In the genomic region with DNA sequence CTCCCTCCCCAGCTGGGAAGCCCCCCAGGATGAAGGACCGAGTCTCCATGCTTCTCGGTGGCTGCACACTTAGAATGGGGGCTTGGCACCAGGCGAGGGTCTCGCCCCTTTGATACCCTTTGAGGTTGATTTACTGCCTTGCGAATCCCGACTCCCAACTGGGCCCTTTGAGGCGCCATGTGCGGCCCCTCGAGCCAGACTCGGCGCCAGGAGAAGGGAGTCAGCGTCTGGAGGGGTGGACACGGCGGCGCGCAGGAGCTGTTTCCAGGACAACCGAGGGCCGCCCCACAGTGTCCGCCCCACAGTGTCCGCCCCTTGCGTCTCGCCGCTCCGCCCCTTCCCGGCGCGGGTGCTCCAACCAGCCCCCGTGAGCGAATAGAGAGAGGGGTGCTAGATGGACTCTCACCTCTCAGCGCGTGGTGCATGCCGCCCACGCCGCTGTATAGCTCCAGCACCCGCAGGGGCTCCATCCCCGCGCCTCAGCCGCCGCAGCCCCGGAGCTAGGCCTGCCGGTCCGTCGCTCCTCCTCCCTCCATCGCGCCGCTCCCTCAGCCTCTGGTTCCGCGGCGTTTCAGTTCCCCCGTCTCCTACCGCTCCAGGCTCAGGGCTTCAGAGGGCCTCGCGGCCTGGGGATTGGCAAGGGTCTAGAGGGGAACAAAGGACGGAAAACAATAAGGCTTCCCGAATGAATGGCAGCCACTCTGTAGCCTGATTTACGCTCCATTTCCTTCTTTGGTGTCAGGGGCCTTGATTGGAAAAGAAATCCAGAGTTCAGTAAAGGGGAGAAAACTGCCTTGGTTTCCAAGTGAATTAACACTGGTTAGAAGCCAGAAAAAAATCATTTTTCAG, we compare ENCODE assay signal across 1 cellular context.
TF ChIP-seq lines count a peak whose summit lies in the region.

A gene with protein sequence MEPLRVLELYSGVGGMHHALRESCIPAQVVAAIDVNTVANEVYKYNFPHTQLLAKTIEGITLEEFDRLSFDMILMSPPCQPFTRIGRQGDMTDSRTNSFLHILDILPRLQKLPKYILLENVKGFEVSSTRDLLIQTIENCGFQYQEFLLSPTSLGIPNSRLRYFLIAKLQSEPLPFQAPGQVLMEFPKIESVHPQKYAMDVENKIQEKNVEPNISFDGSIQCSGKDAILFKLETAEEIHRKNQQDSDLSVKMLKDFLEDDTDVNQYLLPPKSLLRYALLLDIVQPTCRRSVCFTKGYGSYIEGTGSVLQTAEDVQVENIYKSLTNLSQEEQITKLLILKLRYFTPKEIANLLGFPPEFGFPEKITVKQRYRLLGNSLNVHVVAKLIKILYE (minus strand): TSS at position 508 of the 849 bp plus-strand sequence. CDS start 38 bp downstream, at position 470.

TF ChIP-seq in HepG2, 621 proteins besides CTCF, POLR2A, EP300 and RAD21 (continued from another document and continues in another):
- TF ChIP-seq, protein P1, sequence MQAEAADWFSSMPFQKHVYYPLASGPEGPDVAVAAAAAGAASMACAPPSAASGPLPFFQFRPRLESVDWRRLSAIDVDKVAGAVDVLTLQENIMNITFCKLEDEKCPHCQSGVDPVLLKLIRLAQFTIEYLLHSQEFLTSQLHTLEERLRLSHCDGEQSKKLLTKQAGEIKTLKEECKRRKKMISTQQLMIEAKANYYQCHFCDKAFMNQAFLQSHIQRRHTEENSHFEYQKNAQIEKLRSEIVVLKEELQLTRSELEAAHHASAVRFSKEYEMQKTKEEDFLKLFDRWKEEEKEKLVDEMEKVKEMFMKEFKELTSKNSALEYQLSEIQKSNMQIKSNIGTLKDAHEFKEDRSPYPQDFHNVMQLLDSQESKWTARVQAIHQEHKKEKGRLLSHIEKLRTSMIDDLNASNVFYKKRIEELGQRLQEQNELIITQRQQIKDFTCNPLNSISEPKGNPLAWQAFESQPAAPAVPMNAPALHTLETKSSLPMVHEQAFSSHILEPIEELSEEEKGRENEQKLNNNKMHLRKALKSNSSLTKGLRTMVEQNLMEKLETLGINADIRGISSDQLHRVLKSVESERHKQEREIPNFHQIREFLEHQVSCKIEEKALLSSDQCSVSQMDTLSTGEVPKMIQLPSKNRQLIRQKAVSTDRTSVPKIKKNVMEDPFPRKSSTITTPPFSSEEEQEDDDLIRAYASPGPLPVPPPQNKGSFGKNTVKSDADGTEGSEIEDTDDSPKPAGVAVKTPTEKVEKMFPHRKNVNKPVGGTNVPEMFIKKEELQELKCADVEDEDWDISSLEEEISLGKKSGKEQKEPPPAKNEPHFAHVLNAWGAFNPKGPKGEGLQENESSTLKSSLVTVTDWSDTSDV (CRISPR knock-in tag; IDR thresholded peaks at IDR 0.05), result peak; percentile 92; the same call in 1 of the 2 replicates
- peak; percentile 62; the same call in 1 of the 2 replicates for TF ChIP-seq ZNF644 (CRISPR knock-in tag; IDR thresholded peaks at IDR 0.05; ENCODE audit: low read depth)
- TF ChIP-seq TARDBP (CRISPR knock-in tag; IDR thresholded peaks at IDR 0.05), result peak; percentile 89
- peak; percentile 88 for TF ChIP-seq ZFP90 (CRISPR knock-in tag; IDR thresholded peaks at IDR 0.05; ENCODE audit: borderline replicate concordance)
- TF ChIP-seq ZNF724P (CRISPR knock-in tag; IDR thresholded peaks at IDR 0.05; ENCODE audit: borderline replicate concordance), result peak; percentile 82; the same call in 1 of the 2 replicates
- peak; percentile 84 for TF ChIP-seq ZNF296 (CRISPR knock-in tag; conservative IDR thresholded peaks at IDR 0.05)
- TF ChIP-seq ZNF747 (CRISPR knock-in tag; IDR thresholded peaks at IDR 0.05; ENCODE audit: borderline replicate concordance), result peak; percentile 82; the same call in 1 of the 2 replicates
- TF ChIP-seq, protein P2, sequence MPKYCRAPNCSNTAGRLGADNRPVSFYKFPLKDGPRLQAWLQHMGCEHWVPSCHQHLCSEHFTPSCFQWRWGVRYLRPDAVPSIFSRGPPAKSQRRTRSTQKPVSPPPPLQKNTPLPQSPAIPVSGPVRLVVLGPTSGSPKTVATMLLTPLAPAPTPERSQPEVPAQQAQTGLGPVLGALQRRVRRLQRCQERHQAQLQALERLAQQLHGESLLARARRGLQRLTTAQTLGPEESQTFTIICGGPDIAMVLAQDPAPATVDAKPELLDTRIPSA (CRISPR knock-in tag; IDR thresholded peaks at IDR 0.05; ENCODE audit: borderline replicate concordance), result 0 out of 2 replicates have a peak, but pooled peaks have one; percentile 81
- TF ChIP-seq GZF1 (CRISPR knock-in tag; IDR thresholded peaks at IDR 0.05), result peak; percentile 81; the same call in 1 of the 2 replicates
- peak; percentile 78 for TF ChIP-seq RBFOX2 (IDR thresholded peaks at IDR 0.05; ENCODE audit: low read depth, low read length)
- no peak for TF ChIP-seq GTF2F1 (IDR thresholded peaks at IDR 0.05; ENCODE audit: low read length)
- peak; percentile 95; the same call in 1 of the 2 replicates for TF ChIP-seq KDM4B (CRISPR knock-in tag; IDR thresholded peaks at IDR 0.05)
- TF ChIP-seq, protein P3, sequence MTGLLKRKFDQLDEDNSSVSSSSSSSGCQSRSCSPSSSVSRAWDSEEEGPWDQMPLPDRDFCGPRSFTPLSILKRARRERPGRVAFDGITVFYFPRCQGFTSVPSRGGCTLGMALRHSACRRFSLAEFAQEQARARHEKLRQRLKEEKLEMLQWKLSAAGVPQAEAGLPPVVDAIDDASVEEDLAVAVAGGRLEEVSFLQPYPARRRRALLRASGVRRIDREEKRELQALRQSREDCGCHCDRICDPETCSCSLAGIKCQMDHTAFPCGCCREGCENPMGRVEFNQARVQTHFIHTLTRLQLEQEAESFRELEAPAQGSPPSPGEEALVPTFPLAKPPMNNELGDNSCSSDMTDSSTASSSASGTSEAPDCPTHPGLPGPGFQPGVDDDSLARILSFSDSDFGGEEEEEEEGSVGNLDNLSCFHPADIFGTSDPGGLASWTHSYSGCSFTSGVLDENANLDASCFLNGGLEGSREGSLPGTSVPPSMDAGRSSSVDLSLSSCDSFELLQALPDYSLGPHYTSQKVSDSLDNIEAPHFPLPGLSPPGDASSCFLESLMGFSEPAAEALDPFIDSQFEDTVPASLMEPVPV (CRISPR knock-in tag; IDR thresholded peaks at IDR 0.05), result peak; percentile 39; the same call in 1 of the 2 replicates
- no peak for TF ChIP-seq ZSCAN30 (CRISPR knock-in tag; IDR thresholded peaks at IDR 0.05)
- TF ChIP-seq, protein P4, sequence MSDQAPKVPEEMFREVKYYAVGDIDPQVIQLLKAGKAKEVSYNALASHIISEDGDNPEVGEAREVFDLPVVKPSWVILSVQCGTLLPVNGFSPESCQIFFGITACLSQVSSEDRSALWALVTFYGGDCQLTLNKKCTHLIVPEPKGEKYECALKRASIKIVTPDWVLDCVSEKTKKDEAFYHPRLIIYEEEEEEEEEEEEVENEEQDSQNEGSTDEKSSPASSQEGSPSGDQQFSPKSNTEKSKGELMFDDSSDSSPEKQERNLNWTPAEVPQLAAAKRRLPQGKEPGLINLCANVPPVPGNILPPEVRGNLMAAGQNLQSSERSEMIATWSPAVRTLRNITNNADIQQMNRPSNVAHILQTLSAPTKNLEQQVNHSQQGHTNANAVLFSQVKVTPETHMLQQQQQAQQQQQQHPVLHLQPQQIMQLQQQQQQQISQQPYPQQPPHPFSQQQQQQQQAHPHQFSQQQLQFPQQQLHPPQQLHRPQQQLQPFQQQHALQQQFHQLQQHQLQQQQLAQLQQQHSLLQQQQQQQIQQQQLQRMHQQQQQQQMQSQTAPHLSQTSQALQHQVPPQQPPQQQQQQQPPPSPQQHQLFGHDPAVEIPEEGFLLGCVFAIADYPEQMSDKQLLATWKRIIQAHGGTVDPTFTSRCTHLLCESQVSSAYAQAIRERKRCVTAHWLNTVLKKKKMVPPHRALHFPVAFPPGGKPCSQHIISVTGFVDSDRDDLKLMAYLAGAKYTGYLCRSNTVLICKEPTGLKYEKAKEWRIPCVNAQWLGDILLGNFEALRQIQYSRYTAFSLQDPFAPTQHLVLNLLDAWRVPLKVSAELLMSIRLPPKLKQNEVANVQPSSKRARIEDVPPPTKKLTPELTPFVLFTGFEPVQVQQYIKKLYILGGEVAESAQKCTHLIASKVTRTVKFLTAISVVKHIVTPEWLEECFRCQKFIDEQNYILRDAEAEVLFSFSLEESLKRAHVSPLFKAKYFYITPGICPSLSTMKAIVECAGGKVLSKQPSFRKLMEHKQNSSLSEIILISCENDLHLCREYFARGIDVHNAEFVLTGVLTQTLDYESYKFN (CRISPR knock-in tag; conservative IDR thresholded peaks at IDR 0.05), result peak; percentile 41
- no peak for TF ChIP-seq TEAD3 (CRISPR knock-in tag; optimal IDR thresholded peaks at IDR 0.05; ENCODE audit: borderline replicate concordance)
- TF ChIP-seq RXRA (CRISPR knock-in tag; IDR thresholded peaks at IDR 0.05), result peak; percentile 57; the same call in 1 of the 2 replicates
- TF ChIP-seq ZNF33B (CRISPR knock-in tag; IDR thresholded peaks at IDR 0.05), result peak; percentile 92
- TF ChIP-seq, protein P5, sequence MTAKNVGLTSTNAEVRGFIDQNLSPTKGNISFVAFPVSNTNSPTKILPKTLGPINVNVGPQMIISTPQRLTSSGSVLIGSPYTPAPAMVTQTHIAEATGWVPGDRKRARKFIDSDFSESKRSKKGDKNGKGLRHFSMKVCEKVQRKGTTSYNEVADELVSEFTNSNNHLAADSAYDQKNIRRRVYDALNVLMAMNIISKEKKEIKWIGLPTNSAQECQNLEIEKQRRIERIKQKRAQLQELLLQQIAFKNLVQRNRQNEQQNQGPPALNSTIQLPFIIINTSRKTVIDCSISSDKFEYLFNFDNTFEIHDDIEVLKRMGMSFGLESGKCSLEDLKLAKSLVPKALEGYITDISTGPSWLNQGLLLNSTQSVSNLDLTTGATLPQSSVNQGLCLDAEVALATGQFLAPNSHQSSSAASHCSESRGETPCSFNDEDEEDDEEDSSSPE (CRISPR knock-in tag; IDR thresholded peaks at IDR 0.05), result peak; percentile 63
- peak; percentile 27; the same call in 1 of the 2 replicates for TF ChIP-seq PAX8 (CRISPR knock-in tag; IDR thresholded peaks at IDR 0.05; ENCODE audit: borderline replicate concordance)
- TF ChIP-seq ZNF550 (CRISPR knock-in tag; IDR thresholded peaks at IDR 0.05; ENCODE audit: borderline replicate concordance), result peak; percentile 84; the same call in 1 of the 2 replicates
- TF ChIP-seq, protein P6, sequence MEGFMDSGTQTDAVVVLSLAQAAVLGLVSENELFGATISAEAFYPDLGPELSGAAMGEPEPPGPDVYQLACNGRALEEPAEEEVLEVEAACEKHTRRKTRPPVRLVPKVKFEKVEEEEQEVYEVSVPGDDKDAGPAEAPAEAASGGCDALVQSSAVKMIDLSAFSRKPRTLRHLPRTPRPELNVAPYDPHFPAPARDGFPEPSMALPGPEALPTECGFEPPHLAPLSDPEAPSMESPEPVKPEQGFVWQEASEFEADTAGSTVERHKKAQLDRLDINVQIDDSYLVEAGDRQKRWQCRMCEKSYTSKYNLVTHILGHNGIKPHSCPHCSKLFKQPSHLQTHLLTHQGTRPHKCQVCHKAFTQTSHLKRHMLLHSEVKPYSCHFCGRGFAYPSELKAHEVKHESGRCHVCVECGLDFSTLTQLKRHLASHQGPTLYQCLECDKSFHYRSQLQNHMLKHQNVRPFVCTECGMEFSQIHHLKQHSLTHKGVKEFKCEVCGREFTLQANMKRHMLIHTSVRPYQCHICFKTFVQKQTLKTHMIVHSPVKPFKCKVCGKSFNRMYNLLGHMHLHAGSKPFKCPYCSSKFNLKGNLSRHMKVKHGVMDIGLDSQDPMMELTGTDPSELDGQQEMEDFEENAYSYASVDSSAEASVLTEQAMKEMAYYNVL (CRISPR knock-in tag; IDR thresholded peaks at IDR 0.05; ENCODE audit: borderline replicate concordance), result peak; percentile 76; the same call in 1 of the 2 replicates
- peak; percentile 28; the same call in 1 of the 2 replicates for TF ChIP-seq HNF4G (IDR thresholded peaks at IDR 0.05; ENCODE audit: borderline replicate concordance, low read depth, low read length)
- 0 out of 2 replicates have a peak, but pooled peaks have one; percentile 30 for TF ChIP-seq HNF4G (CRISPR knock-in tag; IDR thresholded peaks at IDR 0.05; ENCODE audit: borderline replicate concordance, low read depth)
- TF ChIP-seq ARID2 (CRISPR knock-in tag; IDR thresholded peaks at IDR 0.05; ENCODE audit: borderline replicate concordance), result 0 out of 2 replicates have a peak, but pooled peaks have one; percentile 56
- TF ChIP-seq, protein P7, sequence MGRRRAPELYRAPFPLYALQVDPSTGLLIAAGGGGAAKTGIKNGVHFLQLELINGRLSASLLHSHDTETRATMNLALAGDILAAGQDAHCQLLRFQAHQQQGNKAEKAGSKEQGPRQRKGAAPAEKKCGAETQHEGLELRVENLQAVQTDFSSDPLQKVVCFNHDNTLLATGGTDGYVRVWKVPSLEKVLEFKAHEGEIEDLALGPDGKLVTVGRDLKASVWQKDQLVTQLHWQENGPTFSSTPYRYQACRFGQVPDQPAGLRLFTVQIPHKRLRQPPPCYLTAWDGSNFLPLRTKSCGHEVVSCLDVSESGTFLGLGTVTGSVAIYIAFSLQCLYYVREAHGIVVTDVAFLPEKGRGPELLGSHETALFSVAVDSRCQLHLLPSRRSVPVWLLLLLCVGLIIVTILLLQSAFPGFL (CRISPR knock-in tag; IDR thresholded peaks at IDR 0.05), result no peak
- peak; percentile 79; the same call in 1 of the 2 replicates for TF ChIP-seq SMAD3 (CRISPR knock-in tag; IDR thresholded peaks at IDR 0.05)
- peak; percentile 83; the same call in 1 of the 2 replicates for TF ChIP-seq NFKB2 (CRISPR knock-in tag; IDR thresholded peaks at IDR 0.05; ENCODE audit: borderline replicate concordance)
- peak; percentile 79; the same call in 1 of the 2 replicates for TF ChIP-seq ZIK1 (CRISPR knock-in tag; IDR thresholded peaks at IDR 0.05; ENCODE audit: borderline replicate concordance, low read depth)
- TF ChIP-seq, protein P8, sequence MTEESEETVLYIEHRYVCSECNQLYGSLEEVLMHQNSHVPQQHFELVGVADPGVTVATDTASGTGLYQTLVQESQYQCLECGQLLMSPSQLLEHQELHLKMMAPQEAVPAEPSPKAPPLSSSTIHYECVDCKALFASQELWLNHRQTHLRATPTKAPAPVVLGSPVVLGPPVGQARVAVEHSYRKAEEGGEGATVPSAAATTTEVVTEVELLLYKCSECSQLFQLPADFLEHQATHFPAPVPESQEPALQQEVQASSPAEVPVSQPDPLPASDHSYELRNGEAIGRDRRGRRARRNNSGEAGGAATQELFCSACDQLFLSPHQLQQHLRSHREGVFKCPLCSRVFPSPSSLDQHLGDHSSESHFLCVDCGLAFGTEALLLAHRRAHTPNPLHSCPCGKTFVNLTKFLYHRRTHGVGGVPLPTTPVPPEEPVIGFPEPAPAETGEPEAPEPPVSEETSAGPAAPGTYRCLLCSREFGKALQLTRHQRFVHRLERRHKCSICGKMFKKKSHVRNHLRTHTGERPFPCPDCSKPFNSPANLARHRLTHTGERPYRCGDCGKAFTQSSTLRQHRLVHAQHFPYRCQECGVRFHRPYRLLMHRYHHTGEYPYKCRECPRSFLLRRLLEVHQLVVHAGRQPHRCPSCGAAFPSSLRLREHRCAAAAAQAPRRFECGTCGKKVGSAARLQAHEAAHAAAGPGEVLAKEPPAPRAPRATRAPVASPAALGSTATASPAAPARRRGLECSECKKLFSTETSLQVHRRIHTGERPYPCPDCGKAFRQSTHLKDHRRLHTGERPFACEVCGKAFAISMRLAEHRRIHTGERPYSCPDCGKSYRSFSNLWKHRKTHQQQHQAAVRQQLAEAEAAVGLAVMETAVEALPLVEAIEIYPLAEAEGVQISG (CRISPR knock-in tag; IDR thresholded peaks at IDR 0.05), result peak; percentile 96
